Comparison of ENCODE assay signal across 7 cellular contexts in the genomic region with DNA sequence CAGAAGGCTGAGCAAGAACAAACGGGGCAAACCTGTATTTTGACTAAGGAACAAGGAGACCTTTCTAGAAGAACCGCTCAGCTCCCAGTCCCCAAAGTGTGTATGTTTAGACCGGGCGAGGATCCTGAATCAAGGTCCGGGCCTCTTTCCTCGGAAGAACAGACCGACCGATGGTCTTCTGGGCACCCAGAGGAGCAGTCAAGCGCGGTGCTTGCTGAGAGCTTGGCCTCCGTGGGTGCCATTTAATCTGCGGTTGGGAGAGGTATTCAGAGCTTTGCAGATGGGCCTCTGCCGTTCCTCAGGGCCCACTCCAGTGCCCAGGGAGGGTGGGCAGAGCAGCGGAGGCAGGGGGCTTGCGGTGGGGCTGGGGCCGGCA. TPM values are rescaled to one million over a fixed set of nuclear protein-coding genes. Genes with fewer than 3 reads are reported as not detected.
DNase-seq lines count a peak whose midpoint lies in the region; FAIRE-seq and TF ChIP-seq lines count a peak whose summit lies in the region.

No MANE protein-coding gene starts in this region.

- H3K9me1 ChIP-seq in endothelial cell of umbilical vein (replicated peaks; ENCODE audit: control insufficient read depth, extremely low read depth, insufficient read depth, low read length): no peaks in the 10 kb centered on the region

- H3K27ac ChIP-seq in DOHH2 (ENCODE audit: low read depth, low read length) (no peak overlapping the region), endothelial cell of umbilical vein (ENCODE audit: insufficient read depth, low read depth, low read length) (no peak overlapping the region), parathyroid adenoma (no peak overlapping the region), OCI-LY7 (ENCODE audit: low read depth, low read length, poor library complexity, severe bottlenecking) (no peak overlapping the region)

- H3K4me1 ChIP-seq in DOHH2 (ENCODE audit: control insufficient read depth, low read length) (peaks cover 26% of the 10 kb centered on the region), endothelial cell of umbilical vein (ENCODE audit: control insufficient read depth, extremely low read depth, insufficient read depth, low read length) (no peaks in the 10 kb centered on the region), parathyroid adenoma (peaks cover 7% of the 10 kb centered on the region), OCI-LY7 (ENCODE audit: insufficient read depth, low read length, poor library complexity, severe bottlenecking) (no peaks in the 10 kb centered on the region)

- dilution Hi-C loops in endothelial cell of umbilical vein (cut with MboI; ENCODE audit: extremely low pct_ligation_motif_present, low sequenced_read_pairs): no loop called here

- POLR2A ChIA-PET in endothelial cell of umbilical vein (lab: Charles Lee) (no interaction called here), OCI-LY7 (lab: Charles Lee) (no interaction called here)

- intact Hi-C loops in endothelial cell of umbilical vein (cut with micrococcal nuclease): loop anchor here (1.0 kb wide), 1 partner anchor 220 kb away; no protein-coding TSS in a partner anchor
- intact Hi-C loops in OCI-LY7 (cut with micrococcal nuclease; ENCODE audit: unreplicated experiment): loop anchor here (2.0 kb wide), 1 partner anchor 220 kb away; no protein-coding TSS in a partner anchor

- H3K4me3 ChIP-seq in DOHH2 (ENCODE audit: low read length) (no peak overlapping the region), endothelial cell of umbilical vein (replicated peaks in 1 of 3; ENCODE audit: insufficient read depth in 1 of 3, low read depth in 1 of 3, low read length in 3 of 3) (no peak overlapping the region), parathyroid adenoma (ENCODE audit: low read depth, low read length) (no peak overlapping the region), OCI-LY7 (ENCODE audit: low read depth, low read length, poor library complexity, severe bottlenecking) (no peak overlapping the region)
- peak overlapping the region; percentile 33 for H3K4me3 ChIP-seq in Jurkat, Clone E6-1 (ENCODE audit: low read length)

- no peaks in the 10 kb centered on the region for H3K9me3 ChIP-seq in DOHH2 (ENCODE audit: control insufficient read depth, insufficient read depth, low read length)
- H3K9me3 ChIP-seq in endothelial cell of umbilical vein (replicated peaks; ENCODE audit: control insufficient read depth, insufficient read depth, low read length): no peaks in the 10 kb centered on the region
- H3K9me3 ChIP-seq in parathyroid adenoma (ENCODE audit: control insufficient read depth, low read length): no peaks in the 10 kb centered on the region
- no peaks in the 10 kb centered on the region for H3K9me3 ChIP-seq in OCI-LY7 (ENCODE audit: low read length)

- TF ChIP-seq CTCF in DOHH2 (IDR thresholded peaks at IDR 0.05; ENCODE audit: low read depth, low read length, poor library complexity, severe bottlenecking) (no peak), endothelial cell of umbilical vein (IDR thresholded peaks at IDR 0.05; ENCODE audit: extremely low read depth in 1 of 2, insufficient read depth in 1 of 2, low read depth in 1 of 2, low read length in 2 of 2) (no peak), parathyroid adenoma (IDR thresholded peaks at IDR 0.05) (no peak), OCI-LY7 (conservative IDR thresholded peaks at IDR 0.05; ENCODE audit: low read length) (no peak)

- DNase-seq in Jurkat, Clone E6-1 (ENCODE audit: low read depth, low spot score): no peak
- no peak for DNase-seq in endothelial cell of umbilical vein (ENCODE audit: low read depth, low spot score)
- no peak for DNase-seq in SHP77 treated with DMSO at 0.1 percent for 48 hours (lab: John Stamatoyannopoulos, UW)
- DNase-seq in OCI-LY7 (ENCODE audit: low spot score): no peak
- no peak for DNase-seq in frontal cortex (ENCODE audit: low spot score in 2 of 2)

- H3K9me2 ChIP-seq in DOHH2 (replicated peaks; ENCODE audit: control insufficient read depth, low read length) (no peaks in the 10 kb centered on the region), OCI-LY7 (ENCODE audit: insufficient read depth, low read length) (no peaks in the 10 kb centered on the region)

- H3K27me3 ChIP-seq in DOHH2 (ENCODE audit: control insufficient read depth, low read length): peaks cover 15% of the 10 kb centered on the region
- H3K27me3 ChIP-seq in endothelial cell of umbilical vein (ENCODE audit: control insufficient read depth in 2 of 2, insufficient read depth in 2 of 2, low read length in 2 of 2): peaks cover 18% of the 10 kb centered on the region in 2 experiments
- H3K27me3 ChIP-seq in parathyroid adenoma (ENCODE audit: control insufficient read depth, insufficient read depth, low read length): no peaks in the 10 kb centered on the region

- H3F3A ChIP-seq in DOHH2 (ENCODE audit: control insufficient read depth, insufficient read depth): no peaks in the 10 kb centered on the region

- H2AFZ ChIP-seq in endothelial cell of umbilical vein (ENCODE audit: low read depth, low read length): no peak overlapping the region
- peak overlapping the region; percentile 17 for H2AFZ ChIP-seq in parathyroid adenoma
- no peak overlapping the region for H2AFZ ChIP-seq in OCI-LY7 (ENCODE audit: low read length)

- H3K9ac ChIP-seq in endothelial cell of umbilical vein (replicated peaks; ENCODE audit: extremely low read depth, insufficient read depth, low read length) (no peak overlapping the region), parathyroid adenoma (no peak overlapping the region)

- FAIRE-seq in endothelial cell of umbilical vein (lab: Jason Lieb, UNC) (peak; percentile 59), frontal cortex (lab: Jason Lieb, UNC) (no peak)

- peak overlapping the region; percentile 62 for H3K4me2 ChIP-seq in DOHH2 (ENCODE audit: low read length)
- no peak overlapping the region for H3K4me2 ChIP-seq in endothelial cell of umbilical vein (ENCODE audit: insufficient read depth, low read length)
- no peak overlapping the region for H3K4me2 ChIP-seq in parathyroid adenoma (ENCODE audit: low read length)
- no peak overlapping the region; the same call in 1 of the 2 replicates for H3K4me2 ChIP-seq in OCI-LY7 (ENCODE audit: low read length)

- CTCF ChIA-PET in endothelial cell of umbilical vein (lab: Charles Lee): interaction anchor here (0.8 to 1.9 kb wide), 12 partner anchors 9 to 331 kb away, joined by 3 to 20 read pairs (median 3); partner anchors contain the start of gene ATXN10
- CTCF ChIA-PET in OCI-LY7 (lab: Charles Lee; ENCODE audit: unreplicated experiment): no interaction called here

- H3K36me3 ChIP-seq in DOHH2 (ENCODE audit: control insufficient read depth, low read length): no peaks in the 10 kb centered on the region
- H3K36me3 ChIP-seq in endothelial cell of umbilical vein (ENCODE audit: control insufficient read depth in 2 of 2, extremely low read depth in 1 of 2, insufficient read depth in 2 of 2, low read length in 2 of 2): no peaks in the 10 kb centered on the region
- H3K36me3 ChIP-seq in parathyroid adenoma (ENCODE audit: control insufficient read depth, insufficient read depth, low read length): no peaks in the 10 kb centered on the region
- H3K36me3 ChIP-seq in OCI-LY7 (ENCODE audit: insufficient read depth, low read length): no peaks in the 10 kb centered on the region

- BruUV-seq in endothelial cell of umbilical vein (replicated peaks; lab: Mats Ljungman, UMichigan) (no TSS peak), OCI-LY7 (replicated peaks; lab: Mats Ljungman, UMichigan) (no TSS peak)

- no peak for TF ChIP-seq POLR2A in endothelial cell of umbilical vein (IDR thresholded peaks at IDR 0.05; ENCODE audit: low read depth, low read length)

- H3K79me2 ChIP-seq in DOHH2 (ENCODE audit: control insufficient read depth, low read length) (no peaks in the 10 kb centered on the region), endothelial cell of umbilical vein (ENCODE audit: control insufficient read depth, insufficient read depth, low read length) (no peaks in the 10 kb centered on the region), parathyroid adenoma (no peaks in the 10 kb centered on the region), OCI-LY7 (ENCODE audit: insufficient read depth, low read depth, low read length) (no peaks in the 10 kb centered on the region)

- H4K20me1 ChIP-seq in DOHH2 (ENCODE audit: control insufficient read depth, insufficient read depth, low read depth, low read length) (no peaks in the 10 kb centered on the region), endothelial cell of umbilical vein (replicated peaks; ENCODE audit: control insufficient read depth, extremely low read depth, insufficient read depth, low read length) (no peaks in the 10 kb centered on the region), OCI-LY7 (ENCODE audit: insufficient read depth, low read length) (no peaks in the 10 kb centered on the region)

TF ChIP-seq in endothelial cell of umbilical vein, 7 proteins besides CTCF, POLR2A, EP300 and RAD21:
- TF ChIP-seq MAX (IDR thresholded peaks at IDR 0.05; ENCODE audit: insufficient read depth, insufficient read length) (no peak), MYC (IDR thresholded peaks at IDR 0.05; ENCODE audit: low read depth, low read length) (no peak), GATA2 (IDR thresholded peaks at IDR 0.05; ENCODE audit: insufficient read depth, insufficient read length, low read depth, low read length) (no peak), EZH2 (IDR thresholded peaks at IDR 0.05; ENCODE audit: borderline replicate concordance, low read depth, low read length, severe bottlenecking) (no peak), JUN (IDR thresholded peaks at IDR 0.05; ENCODE audit: borderline replicate concordance, insufficient read depth, insufficient read length, low read depth) (no peak), POLR2AphosphoS5 (IDR thresholded peaks at IDR 0.05; ENCODE audit: insufficient read depth, low read depth, low read length) (no peak), FOS (IDR thresholded peaks at IDR 0.05; ENCODE audit: borderline replicate concordance, insufficient read depth, low read length) (no peak)

RNA-seq across cellular contexts. Expression of gene ATXN10, which starts 26.5 kb away (rescaled TPM):
- polyA plus RNA-seq in Jurkat, Clone E6-1 (2012; ENCODE audit: insufficient read depth, insufficient read length): 176 TPM
- total RNA-seq in endothelial cell of umbilical vein (91.9 and 107 TPM in 2 replicates), OCI-LY7 (2022) (190 and 197 TPM in 2 replicates), frontal cortex (390 TPM)
- polyA plus RNA-seq in endothelial cell of umbilical vein: 48.5 and 73.2 TPM in 2 replicates
- polyA plus RNA-seq in endothelial cell of umbilical vein (2011; cell fraction: cytosol; rRNA removed): 108 and 118 TPM in 2 replicates
- 61.4 and 67.8 TPM in 2 replicates for polyA plus RNA-seq in endothelial cell of umbilical vein (2011; cell fraction: nucleus; rRNA removed)
- 95.3 and 134 TPM in 2 replicates for polyA plus RNA-seq in endothelial cell of umbilical vein (2012)
- 222 and 286 TPM in 2 replicates for polyA minus RNA-seq in endothelial cell of umbilical vein
- 42.4 TPM for polyA minus RNA-seq in endothelial cell of umbilical vein (2011; cell fraction: cytosol; rRNA and poly(A)+ RNA removed)
- polyA minus RNA-seq in endothelial cell of umbilical vein (2011; cell fraction: nucleus; rRNA and poly(A)+ RNA removed): 67.5 and 93.3 TPM in 2 replicates
- 54.0 and 66.1 TPM in 2 replicates for total RNA-seq in OCI-LY7 (2014; rRNA removed; shearing (Covaris generic))
